ENCODE assay signal across 12 cellular contexts in genomic region chr1:151158311-151158710, GRCh38. TPM values are rescaled to one million over a fixed set of nuclear protein-coding genes. Genes with fewer than 3 reads are reported as not detected.
DNase-seq lines count a peak whose midpoint lies in the region; ATAC-seq and TF ChIP-seq lines count a peak whose summit lies in the region.
"Had no signal": no experiment of that assay in that cellular context is flagged by ENCODE, and none has a peak within 500 bp of the region (broad histone marks: within the 10 kb centered on the region; RNA-seq: fewer than 3 reads in every experiment).

No MANE protein-coding gene starts in this region.

- H3K27me3 Mint-ChIP-seq in activated CD8-positive, alpha-beta T cell treated with anti-CD3 and anti-CD28 coated beads for 36 hours: no peaks in the 10 kb centered on the region
- H3K27me3 Mint-ChIP-seq in endodermal cell (ENCODE audit: insufficient read depth): no peaks in the 10 kb centered on the region

- H3K9me2 ChIP-seq in Loucy (replicated peaks; ENCODE audit: low read depth, low read length): no peaks in the 10 kb centered on the region

- H3K36me3 Mint-ChIP-seq in activated CD8-positive, alpha-beta T cell treated with anti-CD3 and anti-CD28 coated beads for 36 hours (ENCODE audit: low read depth): peaks cover 51% of the 10 kb centered on the region
- H3K36me3 Mint-ChIP-seq in endodermal cell (ENCODE audit: low read depth): peaks cover 32% of the 10 kb centered on the region

- intact Hi-C loops in activated CD8-positive, alpha-beta T cell treated with anti-CD3 and anti-CD28 coated beads for 36 hours (cut with micrococcal nuclease): loop anchor here (5.0 kb wide), 1 partner anchor 151 kb away; the partner anchor contains the start of genes MINDY1 and PRUNE1
- intact Hi-C loops in thyroid gland (cut with DNase I): loop anchor here (5.0 to 10.0 kb wide), 2 partner anchors 56 to 134 kb away; no protein-coding TSS in a partner anchor

- H3K27ac Mint-ChIP-seq in activated CD8-positive, alpha-beta T cell treated with anti-CD3 and anti-CD28 coated beads for 36 hours: peak overlapping the region; percentile 98
- H3K27ac Mint-ChIP-seq in endodermal cell: peak overlapping the region; percentile 52

- POLR2A ChIA-PET in activated CD8-positive, alpha-beta T cell treated with anti-CD3 and anti-CD28 coated beads for 36 hours (lab: Charles Lee): interaction anchor here (1.1 to 3.9 kb wide), 8 partner anchors 8 to 98 kb away, joined by 3 to 21 read pairs (median 10); partner anchors contain the start of genes CDC42SE1, GABPB2, LYSMD1 and MLLT11

- no peaks in the 10 kb centered on the region for H3K9me3 Mint-ChIP-seq in activated CD8-positive, alpha-beta T cell treated with anti-CD3 and anti-CD28 coated beads for 36 hours
- H3K9me3 Mint-ChIP-seq in endodermal cell: no peaks in the 10 kb centered on the region

- TF ChIP-seq CTCF in Loucy (conservative IDR thresholded peaks at IDR 0.05; ENCODE audit: low read length) (no peak), endodermal cell (conservative IDR thresholded peaks at IDR 0.05) (no peak), smooth muscle cell (IDR thresholded peaks at IDR 0.05; ENCODE audit: borderline replicate concordance, insufficient read depth, poor library complexity, severe bottlenecking) (no peak), thyroid gland (IDR thresholded peaks at IDR 0.05) (no peak)
- TF ChIP-seq CTCF in activated CD8-positive, alpha-beta T cell treated with anti-CD3 and anti-CD28 coated beads for 36 hours (IDR thresholded peaks at IDR 0.05): no peak

- H3K36me3 ChIP-seq in Loucy (ENCODE audit: insufficient read depth, low read length) (no peaks in the 10 kb centered on the region), endodermal cell (ENCODE audit: control insufficient read depth, insufficient read depth, low read length) (peaks cover 45% of the 10 kb centered on the region), smooth muscle cell (ENCODE audit: low read depth) (no peaks in the 10 kb centered on the region), thyroid gland (peaks cover 25 to 27% of the 10 kb centered on the region in 2 donors)

- H3K79me2 ChIP-seq in Loucy (ENCODE audit: insufficient read depth, low read length): peaks cover 20% of the 10 kb centered on the region; the same call in 1 of the 2 replicates
- H3K79me2 ChIP-seq in smooth muscle cell (ENCODE audit: low read depth): no peaks in the 10 kb centered on the region

- peaks cover 56% of the 10 kb centered on the region for H3K4me1 Mint-ChIP-seq in activated CD8-positive, alpha-beta T cell treated with anti-CD3 and anti-CD28 coated beads for 36 hours (ENCODE audit: low read depth)
- peaks cover 2% of the 10 kb centered on the region for H3K4me1 Mint-ChIP-seq in endodermal cell

- H3K4me2 ChIP-seq in Loucy (ENCODE audit: low read depth, low read length, poor library complexity, severe bottlenecking) (peak overlapping the region; percentile 80), smooth muscle cell (no peak overlapping the region)

- H3K27ac ChIP-seq in endodermal cell (ENCODE audit: low read depth, low read length): no peak overlapping the region
- no peak overlapping the region for H3K27ac ChIP-seq in smooth muscle cell (ENCODE audit: low read depth)
- H3K27ac ChIP-seq in thyroid gland: no peak overlapping the region

- CTCF ChIA-PET in activated CD8-positive, alpha-beta T cell treated with anti-CD3 and anti-CD28 coated beads for 36 hours (lab: Charles Lee): interaction anchor here (0.7 to 9.7 kb wide), 6 partner anchors 9 to 134 kb away, joined by 3 to 298 read pairs (median 8); partner anchors contain the start of genes GABPB2 and SCNM1

- no peaks in the 10 kb centered on the region for H3K27me3 ChIP-seq in Loucy (ENCODE audit: insufficient read depth, low read length, poor library complexity, severe bottlenecking)
- H3K27me3 ChIP-seq in endodermal cell (ENCODE audit: control insufficient read depth, insufficient read depth, low read length, poor library complexity, severe bottlenecking): no peaks in the 10 kb centered on the region
- H3K27me3 ChIP-seq in smooth muscle cell (ENCODE audit: low read depth): no peaks in the 10 kb centered on the region
- H3K27me3 ChIP-seq in thyroid gland: no peaks in the 10 kb centered on the region

- 96 to 100% methylated on average over 2 to 6 of the region's 6 CpGs for WGBS in endodermal cell (ENCODE audit: insufficient coverage in 1 of 2, insufficient read length in 1 of 2), 2 experiments
- WGBS in smooth muscle cell (ENCODE audit: low lambda C conversion rate): 90% methylated on average over 6 of the region's 6 CpGs
- 84 to 91% methylated on average over 6 of the region's 6 CpGs for WGBS in thyroid gland, 2 donors

- H4K20me1 ChIP-seq in Loucy (ENCODE audit: insufficient read depth, low read length, poor library complexity, severe bottlenecking) (no peaks in the 10 kb centered on the region), smooth muscle cell (ENCODE audit: low read depth) (no peaks in the 10 kb centered on the region)

- H3K9ac ChIP-seq in Loucy (ENCODE audit: low read depth, low read length, poor library complexity, severe bottlenecking): peak overlapping the region; percentile 81
- H3K9ac ChIP-seq in endodermal cell (ENCODE audit: extremely low read depth, low read length, poor library complexity, severe bottlenecking): no peak overlapping the region
- no peak overlapping the region for H3K9ac ChIP-seq in smooth muscle cell (ENCODE audit: low read depth)

- no peaks in the 10 kb centered on the region for H3F3A ChIP-seq in Loucy (ENCODE audit: low read depth)
- peaks cover 4% of the 10 kb centered on the region for H3F3A ChIP-seq in smooth muscle cell (ENCODE audit: low read depth)

- H2AFZ ChIP-seq in Loucy (ENCODE audit: low read length): no peak overlapping the region
- H2AFZ ChIP-seq in smooth muscle cell (ENCODE audit: low read depth): no peak overlapping the region

- H3K4me1 ChIP-seq in Loucy (ENCODE audit: insufficient read depth, low read length, poor library complexity, severe bottlenecking) (peaks cover 32% of the 10 kb centered on the region), endodermal cell (ENCODE audit: control insufficient read depth, insufficient read depth, low read length) (no peaks in the 10 kb centered on the region), smooth muscle cell (ENCODE audit: low read depth) (no peaks in the 10 kb centered on the region), thyroid gland (no peaks in the 10 kb centered on the region)

- DNase-seq in activated CD8-positive, alpha-beta T cell treated with anti-CD3 and anti-CD28 coated beads for 36 hours: peak; percentile 88
- DNase-seq in endodermal cell (no peak), GDM1 (lab: John Stamatoyannopoulos, UW) (no peak), smooth muscle cell (lab: John Stamatoyannopoulos, UW; ENCODE audit: unreplicated experiment) (no peak), activated gamma-delta T cell treated with Interleukin-2 at 50 U/mL for 16 hours (no peak), thyroid gland (no peak)
- peak; percentile 49 to 54 for DNase-seq in stimulated activated CD8-positive, alpha-beta memory T cell treated with anti-CD3 and anti-CD28 coated beads, Interleukin-2, amount 100 ng/mL, for 48 hours (ENCODE audit: low read depth in 2 of 2)
- DNase-seq: DMS 273 treated with DMSO at 0.1 percent for 48 hours, NCI-H524 treated with DMSO at 0.1 percent for 48 hours had no signal

- ATAC-seq in activated CD8-positive, alpha-beta T cell treated with anti-CD3 and anti-CD28 coated beads for 36 hours: peak; percentile 21
- ATAC-seq: HepG2 had no signal

- H3K9me3 ChIP-seq in Loucy (ENCODE audit: insufficient read depth, low read depth, low read length): no peaks in the 10 kb centered on the region
- no peaks in the 10 kb centered on the region for H3K9me3 ChIP-seq in endodermal cell (ENCODE audit: control insufficient read depth, low read length)
- no peaks in the 10 kb centered on the region for H3K9me3 ChIP-seq in smooth muscle cell (replicated peaks; ENCODE audit: low read depth)
- no peaks in the 10 kb centered on the region for H3K9me3 ChIP-seq in thyroid gland

- peak overlapping the region; percentile 97 for H3K4me3 Mint-ChIP-seq in activated CD8-positive, alpha-beta T cell treated with anti-CD3 and anti-CD28 coated beads for 36 hours
- H3K4me3 Mint-ChIP-seq in endodermal cell: no peak overlapping the region

- H3K4me3 ChIP-seq in Loucy (ENCODE audit: low read length, poor library complexity, severe bottlenecking) (peak overlapping the region; percentile 76), endodermal cell (ENCODE audit: low read length) (no peak overlapping the region), smooth muscle cell (no peak overlapping the region), thyroid gland (replicated peaks in 1 of 3) (no peak overlapping the region)

- no peak for TF ChIP-seq POLR2A in thyroid gland (IDR thresholded peaks at IDR 0.05)

RNA-seq across cellular contexts. Expression of gene TNFAIP8L2, which starts 1.9 kb away (rescaled TPM):
- 10 to 100 TPM; 16.1 to 17.5 TPM for total RNA-seq in activated CD8-positive, alpha-beta T cell treated with anti-CD3 and anti-CD28 coated beads for 36 hours
- total RNA-seq in endodermal cell (not detected), smooth muscle cell (not detected in 2 replicates), thyroid gland (1 to 10 TPM; 2.2 to 4.2 (median 2.4) TPM)
- not detected for polyA plus RNA-seq in endodermal cell (2013, experiment 1 of 2)
- polyA plus RNA-seq in endodermal cell (2013, experiment 2 of 2): not detected
- 0.14 TPM in 1 of 2 replicates, not detected in the other for polyA plus RNA-seq in smooth muscle cell
- total RNA-seq: epithelial cell of proximal tubule, HepG2 had no signal
- polyA plus RNA-seq: HepG2 had no signal

RNA-seq across cellular contexts. Expression of gene LYSMD1, which starts 7.4 kb away (rescaled TPM):
- 1 to 10 TPM; 4.5 TPM for total RNA-seq in activated CD8-positive, alpha-beta T cell treated with anti-CD3 and anti-CD28 coated beads for 36 hours
- 10 to 100 TPM in 1 of 2 donors, 1 to 10 TPM in 1; 9.1 to 13.0 TPM for total RNA-seq in endodermal cell
- 14.1 TPM for polyA plus RNA-seq in endodermal cell (2013, experiment 1 of 2)
- polyA plus RNA-seq in endodermal cell (2013, experiment 2 of 2): 12.1 TPM
- 9.7 and 17.8 TPM in 2 replicates for total RNA-seq in smooth muscle cell
- 1.9 and 2.5 TPM in 2 replicates for polyA plus RNA-seq in smooth muscle cell
- total RNA-seq in thyroid gland: 10 to 100 TPM; 13.4 to 19.7 (median 15.7) TPM

RNA-seq across cellular contexts. Expression of gene SCNM1, which starts 7.6 kb away (rescaled TPM):
- 10 to 100 TPM; 57.0 to 59.6 TPM for total RNA-seq in activated CD8-positive, alpha-beta T cell treated with anti-CD3 and anti-CD28 coated beads for 36 hours
- total RNA-seq in endodermal cell (10 to 100 TPM; 41.1 to 44.8 TPM), smooth muscle cell (49.7 and 58.6 TPM in 2 replicates), thyroid gland (10 to 100 TPM; 13.2 to 44.5 (median 24.5) TPM)
- polyA plus RNA-seq in endodermal cell (2013, experiment 1 of 2): 50.6 TPM
- polyA plus RNA-seq in endodermal cell (2013, experiment 2 of 2): 43.5 TPM
- 94.8 and 105 TPM in 2 replicates for polyA plus RNA-seq in smooth muscle cell

RNA-seq across cellular contexts. Expression of gene SEMA6C, which starts 11.9 kb away (rescaled TPM):
- 1 to 10 TPM; 3.4 to 3.7 TPM for total RNA-seq in activated CD8-positive, alpha-beta T cell treated with anti-CD3 and anti-CD28 coated beads for 36 hours
- total RNA-seq in endodermal cell: 10 to 100 TPM; 23.8 to 26.5 TPM
- polyA plus RNA-seq in endodermal cell (2013, experiment 1 of 2): 33.4 TPM
- 32.0 TPM for polyA plus RNA-seq in endodermal cell (2013, experiment 2 of 2)
- total RNA-seq in smooth muscle cell: 9.3 and 9.5 TPM in 2 replicates
- polyA plus RNA-seq in smooth muscle cell: 8.1 and 10.4 TPM in 2 replicates
- 1 to 10 TPM; 2.5 to 5.9 (median 3.4) TPM for total RNA-seq in thyroid gland

RNA-seq across cellular contexts. Expression of gene TMOD4, which starts 17.5 kb away (rescaled TPM):
- total RNA-seq in activated CD8-positive, alpha-beta T cell treated with anti-CD3 and anti-CD28 coated beads for 36 hours: 1 to 10 TPM; 1.9 to 2.5 TPM
- total RNA-seq in endodermal cell (1 to 10 TPM; 1.0 to 1.9 TPM), smooth muscle cell (not detected in 2 replicates), thyroid gland (not detected)
- 0.64 TPM for polyA plus RNA-seq in endodermal cell (2013, experiment 1 of 2)
- not detected for polyA plus RNA-seq in endodermal cell (2013, experiment 2 of 2)
- 0.37 TPM in 1 of 2 replicates, not detected in the other for polyA plus RNA-seq in smooth muscle cell
- total RNA-seq: HepG2 had no signal

Comparison
In these comparisons a context has a peak if more than half of its experiments do, and no peak if none do; other contexts are left out.
1. DNase-seq: peak in activated CD8-positive, alpha-beta T cell treated with anti-CD3 and anti-CD28 coated beads for 36 hours (single experiment) and stimulated activated CD8-positive, alpha-beta memory T cell treated with anti-CD3 and anti-CD28 coated beads, Interleukin-2, amount 100 ng/mL, for 48 hours (2 of 2); none in endodermal cell (single experiment), GDM1 (single experiment), smooth muscle cell (single experiment), activated gamma-delta T cell treated with Interleukin-2 at 50 U/mL for 16 hours (single experiment) and thyroid gland (0 of 2).